ENCODE assay signal across 27 cellular contexts in the genomic region with DNA sequence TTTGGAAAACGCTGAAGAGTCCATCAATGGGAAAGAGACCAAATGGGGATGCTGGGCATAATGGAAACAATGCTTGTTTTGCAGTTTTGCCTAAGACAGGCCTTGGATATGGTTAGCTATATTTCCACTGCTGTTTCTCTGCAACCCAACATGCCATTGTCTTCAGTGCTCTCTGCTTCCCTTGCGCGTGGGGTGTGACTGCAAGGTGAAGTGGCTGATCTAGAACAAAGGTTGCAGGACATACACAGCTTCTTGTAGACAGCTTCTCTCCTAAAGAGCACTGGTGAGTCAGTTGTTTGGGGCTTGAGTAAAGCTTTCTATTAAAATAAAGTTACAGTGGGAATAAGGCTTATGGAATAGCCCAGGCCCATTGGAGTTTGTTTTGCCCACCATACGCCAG. TPM values are rescaled to one million over a fixed set of nuclear protein-coding genes. Genes with fewer than 3 reads are reported as not detected.
DNase-seq lines count a peak whose midpoint lies in the region; ATAC-seq and TF ChIP-seq lines count a peak whose summit lies in the region.
"Had no signal": no experiment of that assay in that cellular context is flagged by ENCODE, and none has a peak within 500 bp of the region (broad histone marks: within the 10 kb centered on the region; RNA-seq: fewer than 3 reads in every experiment).

No MANE protein-coding gene starts in this region.

- no peak overlapping the region for H3K4me3 Mint-ChIP-seq in activated CD4-positive, alpha-beta T cell treated with anti-CD3 and anti-CD28 coated beads for 36 hours
- H3K4me3 Mint-ChIP-seq in CD8-positive, alpha-beta memory T cell: no peak overlapping the region
- H3K4me3 Mint-ChIP-seq in activated naive CD8-positive, alpha-beta T cell treated with anti-CD3 and anti-CD28 coated beads, Interleukin-2, amount 50 U/mL, for 24 hours: no peak overlapping the region
- H3K4me3 Mint-ChIP-seq in osteocyte (ENCODE audit: unreplicated experiment) (no peak overlapping the region), nephron progenitor cell (no peak overlapping the region)
- H3K4me3 Mint-ChIP-seq: activated CD4-positive, alpha-beta memory T cell treated with anti-CD3 and anti-CD28 coated beads for 36 hours; activated naive CD4-positive, alpha-beta T cell treated with anti-CD3 and anti-CD28 coated beads, Interleukin-2, amount 10 ng/mL, durations not matched to agents 7 days and 5 days had no signal

- no peak overlapping the region for H3K4me3 ChIP-seq in CD8-positive, alpha-beta memory T cell (ENCODE audit: low read length)
- H3K4me3 ChIP-seq: coronary artery, heart left ventricle, lung, psoas muscle, sigmoid colon, uterus had no signal

- TF ChIP-seq CTCF in osteocyte (IDR thresholded peaks at IDR 0.05) (no peak), nephron progenitor cell (IDR thresholded peaks at IDR 0.05) (no peak)

- no peaks in the 10 kb centered on the region for H3K27me3 ChIP-seq in CD8-positive, alpha-beta memory T cell (ENCODE audit: insufficient read depth, low read length, poor library complexity, severe bottlenecking)
- H3K27me3 ChIP-seq: sigmoid colon, uterus had no signal

- no peaks in the 10 kb centered on the region for H3K27me3 Mint-ChIP-seq in activated CD4-positive, alpha-beta T cell treated with anti-CD3 and anti-CD28 coated beads for 36 hours
- no peaks in the 10 kb centered on the region for H3K27me3 Mint-ChIP-seq in CD8-positive, alpha-beta memory T cell
- no peaks in the 10 kb centered on the region for H3K27me3 Mint-ChIP-seq in activated naive CD8-positive, alpha-beta T cell treated with anti-CD3 and anti-CD28 coated beads, Interleukin-2, amount 50 U/mL, for 24 hours
- H3K27me3 Mint-ChIP-seq in osteocyte (ENCODE audit: unreplicated experiment) (no peaks in the 10 kb centered on the region), nephron progenitor cell (ENCODE audit: low read depth, poor library complexity) (no peaks in the 10 kb centered on the region)
- H3K27me3 Mint-ChIP-seq: activated CD4-positive, alpha-beta memory T cell treated with anti-CD3 and anti-CD28 coated beads for 36 hours; activated naive CD4-positive, alpha-beta T cell treated with anti-CD3 and anti-CD28 coated beads, Interleukin-2, amount 10 ng/mL, durations not matched to agents 7 days and 5 days had no signal

- no peaks in the 10 kb centered on the region for H3K36me3 ChIP-seq in CD8-positive, alpha-beta memory T cell (ENCODE audit: insufficient read depth, low read length)
- H3K36me3 ChIP-seq: heart left ventricle, sigmoid colon, uterus had no signal

- H3K36me3 Mint-ChIP-seq in activated CD4-positive, alpha-beta T cell treated with anti-CD3 and anti-CD28 coated beads for 36 hours (ENCODE audit: low read depth): peaks cover 6% of the 10 kb centered on the region
- peaks cover 0 to 40% (median 8%) of the 10 kb centered on the region in 3 donors for H3K36me3 Mint-ChIP-seq in CD8-positive, alpha-beta memory T cell
- H3K36me3 Mint-ChIP-seq in activated naive CD8-positive, alpha-beta T cell treated with anti-CD3 and anti-CD28 coated beads, Interleukin-2, amount 50 U/mL, for 24 hours (ENCODE audit: low read depth): peaks cover 6% of the 10 kb centered on the region
- H3K36me3 Mint-ChIP-seq in osteocyte (ENCODE audit: unreplicated experiment): no peaks in the 10 kb centered on the region
- no peaks in the 10 kb centered on the region for H3K36me3 Mint-ChIP-seq in nephron progenitor cell (ENCODE audit: low read depth)
- H3K36me3 Mint-ChIP-seq: activated CD4-positive, alpha-beta memory T cell treated with anti-CD3 and anti-CD28 coated beads for 36 hours had no signal

- CTCF ChIA-PET in activated CD4-positive, alpha-beta T cell treated with anti-CD3 and anti-CD28 coated beads for 36 hours (lab: Charles Lee): interaction anchor here (0.7 to 1.7 kb wide), 5 partner anchors 10 to 1253 kb away, joined by 3 to 6 read pairs (median 4); no protein-coding TSS in a partner anchor
- CTCF ChIA-PET in CD8-positive, alpha-beta memory T cell (lab: Charles Lee): interaction anchor here (3.1 kb wide), 1 partner anchor 10 kb away, joined by 8 read pairs; no protein-coding TSS in a partner anchor

- peak overlapping the region; percentile 87 for H3K27ac Mint-ChIP-seq in activated CD4-positive, alpha-beta T cell treated with anti-CD3 and anti-CD28 coated beads for 36 hours
- peak overlapping the region; percentile 7 to 94 (median 82) for H3K27ac Mint-ChIP-seq in CD8-positive, alpha-beta memory T cell
- H3K27ac Mint-ChIP-seq in activated naive CD8-positive, alpha-beta T cell treated with anti-CD3 and anti-CD28 coated beads, Interleukin-2, amount 50 U/mL, for 24 hours: peak overlapping the region; percentile 84
- no peak overlapping the region for H3K27ac Mint-ChIP-seq in osteocyte (ENCODE audit: unreplicated experiment)
- no peak overlapping the region for H3K27ac Mint-ChIP-seq in nephron progenitor cell
- H3K27ac Mint-ChIP-seq: activated naive CD4-positive, alpha-beta T cell treated with anti-CD3 and anti-CD28 coated beads, Interleukin-2, amount 10 ng/mL, durations not matched to agents 7 days and 5 days had no signal

- peaks cover 89% of the 10 kb centered on the region for H3K4me1 Mint-ChIP-seq in activated CD4-positive, alpha-beta T cell treated with anti-CD3 and anti-CD28 coated beads for 36 hours
- H3K4me1 Mint-ChIP-seq in CD8-positive, alpha-beta memory T cell: peaks cover 80 to 97% (median 90%) of the 10 kb centered on the region in 3 donors
- H3K4me1 Mint-ChIP-seq in activated naive CD8-positive, alpha-beta T cell treated with anti-CD3 and anti-CD28 coated beads, Interleukin-2, amount 50 U/mL, for 24 hours: peaks cover 90% of the 10 kb centered on the region
- peaks cover 5% of the 10 kb centered on the region for H3K4me1 Mint-ChIP-seq in osteocyte (ENCODE audit: unreplicated experiment)
- H3K4me1 Mint-ChIP-seq in nephron progenitor cell: peaks cover 9% of the 10 kb centered on the region

- ATAC-seq in activated CD4-positive, alpha-beta T cell treated with anti-CD3 and anti-CD28 coated beads for 36 hours: no peak
- no peak for ATAC-seq in activated naive CD8-positive, alpha-beta T cell treated with anti-CD3 and anti-CD28 coated beads, Interleukin-2, amount 50 U/mL, for 24 hours
- ATAC-seq: heart left ventricle, Panc1 had no signal

- POLR2A ChIA-PET in activated CD4-positive, alpha-beta T cell treated with anti-CD3 and anti-CD28 coated beads for 36 hours (lab: Charles Lee): interaction anchor here (0.6 to 1.0 kb wide), 2 partner anchors 16 to 29 kb away, joined by 3 to 6 read pairs; no protein-coding TSS in a partner anchor
- POLR2A ChIA-PET in CD8-positive, alpha-beta memory T cell (lab: Charles Lee): interaction anchor here (0.6 kb wide), 1 partner anchor 151 kb away, joined by 3 read pairs; no protein-coding TSS in a partner anchor

- no peaks in the 10 kb centered on the region for H3K9me3 Mint-ChIP-seq in activated CD4-positive, alpha-beta T cell treated with anti-CD3 and anti-CD28 coated beads for 36 hours (ENCODE audit: low read depth)
- no peaks in the 10 kb centered on the region for H3K9me3 Mint-ChIP-seq in CD8-positive, alpha-beta memory T cell
- no peaks in the 10 kb centered on the region for H3K9me3 Mint-ChIP-seq in activated naive CD8-positive, alpha-beta T cell treated with anti-CD3 and anti-CD28 coated beads, Interleukin-2, amount 50 U/mL, for 24 hours
- H3K9me3 Mint-ChIP-seq in osteocyte (ENCODE audit: unreplicated experiment) (no peaks in the 10 kb centered on the region), nephron progenitor cell (no peaks in the 10 kb centered on the region)
- H3K9me3 Mint-ChIP-seq: activated CD4-positive, alpha-beta memory T cell treated with anti-CD3 and anti-CD28 coated beads for 36 hours; activated naive CD4-positive, alpha-beta T cell treated with anti-CD3 and anti-CD28 coated beads, Interleukin-2, amount 10 ng/mL, durations not matched to agents 7 days and 5 days had no signal

- DNase-seq in activated CD4-positive, alpha-beta T cell treated with anti-CD3 and anti-CD28 coated beads for 36 hours: no peak
- no peak for DNase-seq in activated CD4-positive, alpha-beta T cell treated with anti-CD3 and anti-CD28 coated beads for 1 hour
- no peak for DNase-seq in CD8-positive, alpha-beta memory T cell
- DNase-seq in activated naive CD8-positive, alpha-beta T cell treated with anti-CD3 and anti-CD28 coated beads, Interleukin-2, amount 50 U/mL, for 24 hours: no peak
- DNase-seq in osteocyte (ENCODE audit: extremely low spot score, unreplicated experiment) (peak; percentile 11), glomerular visceral epithelial cell (ENCODE audit: extremely low spot score) (no peak), nephron progenitor cell (no peak), NCI-H748 treated with DMSO at 0.1 percent for 48 hours (lab: John Stamatoyannopoulos, UW) (no peak)
- DNase-seq: activated CD4-positive, CD25-positive, alpha-beta regulatory T cell; activated naive CD4-positive, alpha-beta T cell treated with anti-CD3 and anti-CD28 coated beads, Interleukin-2, amount 10 ng/mL, durations not matched to agents 7 days and 5 days; anterior cingulate cortex; DMS79; effector memory CD4-positive, alpha-beta T cell; foreskin fibroblast; HCEC 1CT; heart left ventricle; NCI-H1092 treated with DMSO at 0.1 percent for 48 hours; NCI-H187; NCI-H526; psoas muscle; sigmoid colon; stimulated activated CD4-positive, alpha-beta T cell treated with anti-CD3 and anti-CD28 coated beads, Interleukin-4, amount 100 ng/mL, for 4 hours; uterus had no signal

- H3K27ac ChIP-seq in CD8-positive, alpha-beta memory T cell (ENCODE audit: low read depth, low read length): no peak overlapping the region
- H3K27ac ChIP-seq: coronary artery, heart left ventricle, psoas muscle, sigmoid colon, uterus had no signal

- intact Hi-C loops in activated CD4-positive, alpha-beta T cell treated with anti-CD3 and anti-CD28 coated beads for 36 hours (cut with DNase I, micrococcal nuclease): no loop called here

- H3K9me3 ChIP-seq in CD8-positive, alpha-beta memory T cell (ENCODE audit: low read length): no peaks in the 10 kb centered on the region
- H3K9me3 ChIP-seq: heart left ventricle, psoas muscle, sigmoid colon, uterus had no signal

- H3K4me1 ChIP-seq in CD8-positive, alpha-beta memory T cell (ENCODE audit: insufficient read depth, low read length): peaks cover 71% of the 10 kb centered on the region
- H3K4me1 ChIP-seq: psoas muscle, uterus had no signal

RNA-seq across cellular contexts. Expression of a gene that starts 33.0 kb away (rescaled TPM):
- 10 to 100 TPM; 49.5 to 58.8 TPM for total RNA-seq in activated CD4-positive, alpha-beta T cell treated with anti-CD3 and anti-CD28 coated beads for 36 hours
- 10 to 100 TPM; 40.3 to 41.5 TPM for total RNA-seq in CD8-positive, alpha-beta memory T cell
- polyA plus RNA-seq in CD8-positive, alpha-beta memory T cell: 22.0 TPM
- total RNA-seq in osteocyte: 23.6 and 23.9 TPM in 2 replicates

Comparison
In these comparisons a context has a peak if more than half of its experiments do, and no peak if none do; other contexts are left out.
1. H3K27ac Mint-ChIP-seq: peak in activated CD4-positive, alpha-beta T cell treated with anti-CD3 and anti-CD28 coated beads for 36 hours (single experiment), CD8-positive, alpha-beta memory T cell (8 of 8) and activated naive CD8-positive, alpha-beta T cell treated with anti-CD3 and anti-CD28 coated beads, Interleukin-2, amount 50 U/mL, for 24 hours (single experiment); none in osteocyte (single experiment) and nephron progenitor cell (single experiment).